ENCODE assay signal across 11 cellular contexts in genomic region chr6:54291738-54292137, GRCh38. TPM values are rescaled to one million over a fixed set of nuclear protein-coding genes. Genes with fewer than 3 reads are reported as not detected.
DNase-seq lines count a peak whose midpoint lies in the region; ATAC-seq and TF ChIP-seq lines count a peak whose summit lies in the region.
"Had no signal": no experiment of that assay in that cellular context is flagged by ENCODE, and none has a peak within 500 bp of the region (broad histone marks: within the 10 kb centered on the region; RNA-seq: fewer than 3 reads in every experiment).

No MANE protein-coding gene starts in this region.

- H3K4me3 ChIP-seq in GM12864 (ENCODE audit: low read depth, low read length) (no peak overlapping the region), tibial artery (no peak overlapping the region), right cardiac atrium (ENCODE audit: low read length) (no peak overlapping the region)

- H3K9me3 ChIP-seq in tibial artery (no peaks in the 10 kb centered on the region), right cardiac atrium (ENCODE audit: control insufficient read depth, low read length) (no peaks in the 10 kb centered on the region)

- H3K27ac ChIP-seq in tibial artery (no peak overlapping the region), right cardiac atrium (ENCODE audit: low read length) (no peak overlapping the region)

- H3K4me1 ChIP-seq in tibial artery (no peaks in the 10 kb centered on the region), right cardiac atrium (ENCODE audit: control insufficient read depth, insufficient read depth, low read length) (no peaks in the 10 kb centered on the region)

- TF ChIP-seq CTCF in GM12864 (IDR thresholded peaks at IDR 0.05; ENCODE audit: low read depth, low read length, missing control alignments) (no peak), tibial artery (IDR thresholded peaks at IDR 0.05) (no peak)

- H3K27me3 ChIP-seq in tibial artery (no peaks in the 10 kb centered on the region), right cardiac atrium (ENCODE audit: control insufficient read depth, insufficient read depth) (no peaks in the 10 kb centered on the region)

- no peaks in the 10 kb centered on the region for H3K36me3 ChIP-seq in tibial artery

- intact Hi-C loops in tibial artery (cut with DNase I; ENCODE audit: low total_unique reads), result no loop called here
- intact Hi-C loops in right cardiac atrium (cut with DNase I), result no loop called here

- WGBS in right cardiac atrium, result 52% methylated on average over 2 of the region's 2 CpGs

- ATAC-seq in GM21515 (IDR thresholded peaks at IDR 0.05; ENCODE audit: unreplicated experiment) (peak; percentile 77), HG03439 (IDR thresholded peaks at IDR 0.05; ENCODE audit: unreplicated experiment) (peak; percentile 96), right cardiac atrium (no peak)

- DNase-seq in GM12864 (ENCODE audit: low read depth) (peak; percentile 21), fibroblast of gingiva (ENCODE audit: low read depth) (peak; percentile 13), OCI-M2 (lab: John Stamatoyannopoulos, UW; ENCODE audit: unreplicated experiment) (no peak), NCI-H1092 treated with DMSO at 0.1 percent for 48 hours (lab: John Stamatoyannopoulos, UW) (no peak), tibial artery (no peak), right cardiac atrium (no peak)
- DNase-seq: activated naive CD8-positive, alpha-beta T cell treated with anti-CD3 and anti-CD28 coated beads, Interleukin-2, amount 10 ng/mL, durations not matched to agents 7 days and 5 days; NCI-H82 had no signal

RNA-seq across cellular contexts. Expression of gene TINAG, which starts 16.5 kb away (rescaled TPM):
- total RNA-seq in right cardiac atrium, result under 1 TPM; 0.26 to 0.76 (median 0.40) TPM
- polyA plus RNA-seq in right cardiac atrium, result 0.09 TPM
- total RNA-seq: activated naive CD8-positive, alpha-beta T cell treated with anti-CD3 and anti-CD28 coated beads, Interleukin-2, amount 10 ng/mL, durations not matched to agents 7 days and 5 days; liver had no signal
- polyA plus RNA-seq: liver had no signal

Comparison
In these comparisons a context has a peak if more than half of its experiments do, and no peak if none do; other contexts are left out.
1. DNase-seq: peak in GM12864 (single experiment) and fibroblast of gingiva (single experiment); none in OCI-M2 (single experiment), NCI-H1092 treated with DMSO at 0.1 percent for 48 hours (single experiment), tibial artery (0 of 2) and right cardiac atrium (0 of 3).
2. ATAC-seq: peak in GM21515 (single experiment) and HG03439 (single experiment); none in right cardiac atrium (0 of 2).